In genomic region chr9:89923961-89924504, GRCh38 we compare ENCODE assay signal across 1 cellular context.
TF ChIP-seq lines count a peak whose summit lies in the region.

No MANE protein-coding gene starts in this region.

TF ChIP-seq in HepG2, 621 proteins besides CTCF, POLR2A, EP300 and RAD21 (continued from another document and continues in another):
- TF ChIP-seq AHDC1 (CRISPR knock-in tag; IDR thresholded peaks at IDR 0.05; ENCODE audit: borderline replicate concordance) (0 out of 2 replicates have a peak, but pooled peaks have one; percentile 24), KLF11 (CRISPR knock-in tag; IDR thresholded peaks at IDR 0.05) (no peak), ZNF784 (CRISPR knock-in tag; IDR thresholded peaks at IDR 0.05; ENCODE audit: borderline replicate concordance) (no peak), CREBL2 (CRISPR knock-in tag; IDR thresholded peaks at IDR 0.05; ENCODE audit: borderline replicate concordance) (no peak), ZNF577 (CRISPR knock-in tag; IDR thresholded peaks at IDR 0.05; ENCODE audit: borderline replicate concordance, low read depth) (no peak), ARID5B (CRISPR knock-in tag; IDR thresholded peaks at IDR 0.05) (peak; percentile 74), TP53 (CRISPR knock-in tag; conservative IDR thresholded peaks at IDR 0.05) (no peak), TRIM22 (IDR thresholded peaks at IDR 0.05) (no peak), TBP (CRISPR knock-in tag; IDR thresholded peaks at IDR 0.05) (no peak), XBP1 (CRISPR knock-in tag; IDR thresholded peaks at IDR 0.05) (no peak), SOX13 (IDR thresholded peaks at IDR 0.05) (no peak), SOX13 (CRISPR knock-in tag; conservative IDR thresholded peaks at IDR 0.05 in 1 of 2, IDR thresholded peaks at IDR 0.05 in 1 of 2) (peak in 1 of 2 experiments; percentile 57; a peak in 2 of 4 replicates), RARA (CRISPR knock-in tag; IDR thresholded peaks at IDR 0.05) (peak; percentile 93), ZNF33B (CRISPR knock-in tag; IDR thresholded peaks at IDR 0.05) (no peak), ZNF816 (CRISPR knock-in tag; IDR thresholded peaks at IDR 0.05; ENCODE audit: borderline replicate concordance) (no peak), HMGXB3 (CRISPR knock-in tag; IDR thresholded peaks at IDR 0.05; ENCODE audit: borderline replicate concordance) (no peak), ARID4A (CRISPR knock-in tag; IDR thresholded peaks at IDR 0.05; ENCODE audit: borderline replicate concordance) (no peak), ZFAT (CRISPR knock-in tag; conservative IDR thresholded peaks at IDR 0.05) (no peak), ZNF547 (CRISPR knock-in tag; IDR thresholded peaks at IDR 0.05) (no peak), GTF2F1 (IDR thresholded peaks at IDR 0.05; ENCODE audit: low read length) (no peak), ZMYM3 (CRISPR knock-in tag; IDR thresholded peaks at IDR 0.05) (no peak), SKI (IDR thresholded peaks at IDR 0.05; ENCODE audit: partially characterized antibody) (peak; percentile 74), ERF (CRISPR knock-in tag; IDR thresholded peaks at IDR 0.05) (no peak), SNAPC2 (CRISPR knock-in tag; IDR thresholded peaks at IDR 0.05) (no peak), TCF7L2 (IDR thresholded peaks at IDR 0.05; ENCODE audit: low read depth, low read length) (peak; percentile 51; the same call in 1 of the 2 replicates), ZNF776 (CRISPR knock-in tag; IDR thresholded peaks at IDR 0.05) (no peak), HDAC1 (CRISPR knock-in tag; IDR thresholded peaks at IDR 0.05) (no peak), POGK (CRISPR knock-in tag; conservative IDR thresholded peaks at IDR 0.05) (no peak), NR3C1 (CRISPR knock-in tag; IDR thresholded peaks at IDR 0.05) (no peak), CREM (IDR thresholded peaks at IDR 0.05) (0 out of 2 replicates have a peak, but pooled peaks have one; percentile 12), CREM (CRISPR knock-in tag; IDR thresholded peaks at IDR 0.05) (no peak), ZNF644 (CRISPR knock-in tag; IDR thresholded peaks at IDR 0.05; ENCODE audit: low read depth) (no peak), HNF1B (CRISPR knock-in tag; IDR thresholded peaks at IDR 0.05) (no peak), ESRRA (CRISPR knock-in tag; IDR thresholded peaks at IDR 0.05; ENCODE audit: low read depth) (peak; percentile 76; the same call in 1 of the 2 replicates), TRIM24 (CRISPR knock-in tag; IDR thresholded peaks at IDR 0.05) (no peak)
